8 cellular contexts compared by ENCODE assay signal in genomic region chr9:34547960-34548603, GRCh38. TPM values are rescaled to one million over a fixed set of nuclear protein-coding genes. Genes with fewer than 3 reads are reported as not detected.
A peak's percentile ranks its signal among the peaks of the same experiment; 100 is the strongest.
DNase-seq lines count a peak whose midpoint lies in the region; ATAC-seq and TF ChIP-seq lines count a peak whose summit lies in the region.

No MANE protein-coding gene starts in this region.

- H3K4me1 ChIP-seq in endodermal cell (ENCODE audit: control insufficient read depth, insufficient read depth, low read length) = no peaks in the 10 kb centered on the region
- no peaks in the 10 kb centered on the region for H3K4me1 ChIP-seq in thoracic aorta (ENCODE audit: control insufficient read depth in 1 of 2, low read depth in 2 of 2)

- H3K9me3 ChIP-seq in endodermal cell (ENCODE audit: control insufficient read depth, low read length) = no peaks in the 10 kb centered on the region
- H3K9me3 ChIP-seq in thoracic aorta = no peaks in the 10 kb centered on the region

- no peak overlapping the region for H3K27ac Mint-ChIP-seq in activated B cell treated with CpG ODN at 0.5 μM for 24 hours
- H3K27ac Mint-ChIP-seq in endodermal cell = no peak overlapping the region

- CTCF ChIA-PET in activated B cell treated with CpG ODN at 0.5 μM for 24 hours (lab: Charles Lee) = interaction anchor here (1.2 to 3.0 kb wide), 6 partner anchors 36 to 144 kb away, joined by 5 to 12 read pairs (median 10); no protein-coding TSS in a partner anchor

- 27 to 46% methylated on average over 6 to 13 of the region's 13 CpGs for WGBS in endodermal cell (ENCODE audit: insufficient coverage in 1 of 2, insufficient read length in 1 of 2), 2 experiments

- no peaks in the 10 kb centered on the region for H3K9me3 Mint-ChIP-seq in activated B cell treated with CpG ODN at 0.5 μM for 24 hours
- H3K9me3 Mint-ChIP-seq in endodermal cell = no peaks in the 10 kb centered on the region

- POLR2A ChIA-PET in activated B cell treated with CpG ODN at 0.5 μM for 24 hours (lab: Charles Lee) = no interaction called here

- no peaks in the 10 kb centered on the region for H3K36me3 Mint-ChIP-seq in activated B cell treated with CpG ODN at 0.5 μM for 24 hours (ENCODE audit: low read depth)
- H3K36me3 Mint-ChIP-seq in endodermal cell (ENCODE audit: low read depth) = no peaks in the 10 kb centered on the region

- H3K9ac ChIP-seq in endodermal cell (ENCODE audit: extremely low read depth, low read length, poor library complexity, severe bottlenecking) = no peak overlapping the region

- H3K27me3 ChIP-seq in endodermal cell (ENCODE audit: control insufficient read depth, insufficient read depth, low read length, poor library complexity, severe bottlenecking) (peaks cover 9% of the 10 kb centered on the region), thoracic aorta (replicated peaks; ENCODE audit: insufficient read depth) (no peaks in the 10 kb centered on the region)

- no peaks in the 10 kb centered on the region for H3K36me3 ChIP-seq in endodermal cell (ENCODE audit: control insufficient read depth, insufficient read depth, low read length)
- H3K36me3 ChIP-seq in thoracic aorta = no peaks in the 10 kb centered on the region

- H3K4me3 Mint-ChIP-seq in activated B cell treated with CpG ODN at 0.5 μM for 24 hours (no peak overlapping the region), endodermal cell (no peak overlapping the region)

- DNase-seq in NCI-H1417 (lab: John Stamatoyannopoulos, UW) (peak in 2 of 3 experiments; percentile 27 to 53), NCI-H1417 treated with DMSO at 0.1 percent for 48 hours (lab: John Stamatoyannopoulos, UW) (no peak), NB4 (ENCODE audit: low read depth) (peak; percentile 57), activated B cell treated with CpG ODN at 0.5 μM for 24 hours (peak; percentile 34), endodermal cell (peak; percentile 94), medulla oblongata (ENCODE audit: extremely low spot score) (peak; percentile 80), thoracic aorta (ENCODE audit: low spot score) (no peak)

- TF ChIP-seq CTCF in NB4 (IDR thresholded peaks at IDR 0.05; ENCODE audit: low read depth, low read length) = peak; percentile 95
- TF ChIP-seq CTCF in activated B cell treated with CpG ODN at 0.5 μM for 24 hours (IDR thresholded peaks at IDR 0.05) = peak; percentile 64
- TF ChIP-seq CTCF in endodermal cell (conservative IDR thresholded peaks at IDR 0.05) = peak; percentile 91
- TF ChIP-seq CTCF in thoracic aorta (IDR thresholded peaks at IDR 0.05) = peak; percentile 75

- ATAC-seq in activated B cell treated with CpG ODN at 0.5 μM for 24 hours (ENCODE audit: low read depth) (peak; percentile 66), thoracic aorta (ENCODE audit: insufficient number of reproducible peaks, low FRiP score, low read depth) (peak; percentile 15), GM19035 (IDR thresholded peaks at IDR 0.05; ENCODE audit: unreplicated experiment) (no peak)

- H3K4me1 Mint-ChIP-seq in activated B cell treated with CpG ODN at 0.5 μM for 24 hours (no peaks in the 10 kb centered on the region), endodermal cell (no peaks in the 10 kb centered on the region)

- H3K27ac ChIP-seq in endodermal cell (ENCODE audit: low read depth, low read length) = no peak overlapping the region
- H3K27ac ChIP-seq in thoracic aorta = no peak overlapping the region

- no peak overlapping the region for H3K4me3 ChIP-seq in NB4 (ENCODE audit: low read depth, low read length)
- no peak overlapping the region for H3K4me3 ChIP-seq in endodermal cell (ENCODE audit: low read length)
- no peak overlapping the region for H3K4me3 ChIP-seq in thoracic aorta

- no peak for TF ChIP-seq POLR2A in NB4 (IDR thresholded peaks at IDR 0.05; ENCODE audit: extremely low read depth, insufficient read length)

- intact Hi-C loops in activated B cell treated with CpG ODN at 0.5 μM for 24 hours (cut with micrococcal nuclease) = loop anchor here (1.0 to 2.0 kb wide), 5 partner anchors 43 to 155 kb away; no protein-coding TSS in a partner anchor

- peaks cover 29% of the 10 kb centered on the region for H3K27me3 Mint-ChIP-seq in activated B cell treated with CpG ODN at 0.5 μM for 24 hours
- H3K27me3 Mint-ChIP-seq in endodermal cell (ENCODE audit: insufficient read depth) = peaks cover 8% of the 10 kb centered on the region

RNA-seq across cellular contexts. Expression of gene ENHO, which starts 25.3 kb away (rescaled TPM):
- total RNA-seq in activated B cell treated with CpG ODN at 0.5 μM for 24 hours = not detected in 2 replicates
- total RNA-seq in endodermal cell = 10 to 100 TPM in 1 of 2 donors, 1 to 10 TPM in 1; 7.1 to 14.5 TPM
- polyA plus RNA-seq in endodermal cell (2013, experiment 1 of 2) = 19.4 TPM
- 17.3 TPM for polyA plus RNA-seq in endodermal cell (2013, experiment 2 of 2)
- not detected for total RNA-seq in thoracic aorta

RNA-seq across cellular contexts. Expression of gene CNTFR, which starts 41.4 kb away (rescaled TPM):
- total RNA-seq in activated B cell treated with CpG ODN at 0.5 μM for 24 hours = not detected in 2 replicates
- total RNA-seq in endodermal cell = 1 to 10 TPM in 1 of 2 donors, under 1 TPM in 1; 0.53 to 1.6 TPM
- 187 TPM for polyA plus RNA-seq in endodermal cell (2013, experiment 1 of 2)
- 167 TPM for polyA plus RNA-seq in endodermal cell (2013, experiment 2 of 2)
- 10 to 100 TPM in 1 of 2 donors, 1 to 10 TPM in 1; 8.7 to 13.7 TPM for total RNA-seq in thoracic aorta

Comparison
In these comparisons a context has a peak if more than half of its experiments do, and no peak if none do; other contexts are left out.
1. DNase-seq: peak in NCI-H1417 (2 of 3), NB4 (single experiment), activated B cell treated with CpG ODN at 0.5 μM for 24 hours (single experiment), endodermal cell (single experiment) and medulla oblongata (single experiment); none in NCI-H1417 treated with DMSO at 0.1 percent for 48 hours (single experiment) and thoracic aorta (single experiment).
2. Peak in every context shown above with its lines, with median percentiles within 50 percentile points of each other: CTCF ChIP-seq.